1 cellular context compared by ENCODE assay signal in genomic region chr1:94878329-94878728, GRCh38.
TF ChIP-seq lines count a peak whose summit lies in the region.

No MANE protein-coding gene starts in this region.

TF ChIP-seq in SK-N-SH, 30 proteins besides CTCF, POLR2A, EP300 and RAD21 (continued from another document):
- no peak for TF ChIP-seq REST (IDR thresholded peaks at IDR 0.05; ENCODE audit: low read depth, low read length)
- no peak for TF ChIP-seq EZH2phosphoT487 (IDR thresholded peaks at IDR 0.05; ENCODE audit: borderline replicate concordance, low read depth)
- TF ChIP-seq RFX5 (IDR thresholded peaks at IDR 0.05; ENCODE audit: low read length) = no peak
- no peak for TF ChIP-seq ELF1 (IDR thresholded peaks at IDR 0.05)
- no peak for TF ChIP-seq TEAD4 (IDR thresholded peaks at IDR 0.05; ENCODE audit: borderline replicate concordance, insufficient read depth)
- no peak for TF ChIP-seq NFIC (IDR thresholded peaks at IDR 0.05; ENCODE audit: borderline replicate concordance)
- no peak for TF ChIP-seq SIN3A (IDR thresholded peaks at IDR 0.05; ENCODE audit: borderline replicate concordance, low read depth, low read length)
- TF ChIP-seq FOXJ3 (CRISPR knock-in tag; IDR thresholded peaks at IDR 0.05) = no peak
- no peak for TF ChIP-seq SMC3 (IDR thresholded peaks at IDR 0.05; ENCODE audit: low read depth, low read length)
- no peak for TF ChIP-seq TCF12 (IDR thresholded peaks at IDR 0.05)
- no peak for TF ChIP-seq RXRA (IDR thresholded peaks at IDR 0.05; ENCODE audit: borderline replicate concordance, low read depth)
- TF ChIP-seq MAX (IDR thresholded peaks at IDR 0.05; ENCODE audit: low read depth) = no peak
- no peak for TF ChIP-seq ZBTB33 (IDR thresholded peaks at IDR 0.05; ENCODE audit: borderline replicate concordance, low read depth)
- no peak for TF ChIP-seq MEF2A (IDR thresholded peaks at IDR 0.05; ENCODE audit: borderline replicate concordance, low read depth)
